Comparison of ENCODE assay signal across 28 cellular contexts in the genomic region with DNA sequence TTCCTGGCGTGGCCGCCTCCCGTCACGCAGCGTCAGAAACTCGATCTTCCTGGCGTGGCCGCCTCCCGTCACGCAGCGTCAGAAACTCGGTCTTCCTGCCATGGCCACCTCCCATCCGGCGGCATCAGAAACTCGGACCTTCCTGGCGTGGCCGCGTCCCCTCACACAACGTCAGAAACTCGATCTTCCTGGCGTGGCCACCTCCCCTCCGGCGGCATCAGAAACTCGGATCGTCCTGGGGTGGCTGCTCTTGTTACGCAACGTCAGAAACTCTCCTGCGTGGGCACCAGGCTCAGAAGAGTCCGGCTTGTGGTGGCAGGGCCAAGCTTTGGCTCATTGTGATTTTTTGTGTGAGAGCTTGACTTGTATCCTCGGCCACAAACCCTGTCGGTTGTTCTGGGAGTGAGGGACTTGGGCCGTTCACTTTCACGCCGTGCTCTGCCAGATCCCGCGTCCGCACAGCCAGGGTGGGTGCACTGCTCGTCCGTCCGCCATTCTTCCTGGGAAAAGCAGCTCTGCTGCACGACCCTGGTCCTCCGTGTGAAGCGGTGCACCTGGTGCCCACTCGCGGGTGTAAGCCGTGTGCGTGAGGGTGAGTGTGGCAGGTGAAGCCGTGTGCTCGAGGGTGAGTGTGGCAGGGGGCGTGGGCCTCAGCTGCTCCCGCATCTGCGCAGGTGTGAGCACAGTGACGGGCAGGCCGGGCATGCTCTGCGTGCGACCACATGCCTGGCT.
"Had no signal": no experiment of that assay in that cellular context is flagged by ENCODE, and none has a peak within 500 bp of the region (broad histone marks: within the 10 kb centered on the region; RNA-seq: fewer than 3 reads in every experiment).

No MANE protein-coding gene starts in this region.

- H3K4me3 ChIP-seq: breast epithelium had no signal

- H3K27ac Mint-ChIP-seq: activated B cell treated with CpG ODN at 0.5 μM for 24 hours; activated CD4-positive, alpha-beta T cell treated with anti-CD3 and anti-CD28 coated beads, Interleukin-2, amount 10 ng/mL, durations not matched to agents 24 days and 14 days; activated CD8-positive, alpha-beta memory T cell treated with anti-CD3 and anti-CD28 coated beads, Interleukin-2, amount 10 ng/mL, durations not matched to agents 7 days and 5 days; activated naive CD4-positive, alpha-beta T cell treated with anti-CD3 and anti-CD28 coated beads, Interleukin-2, amount 50 U/mL, for 24 hours; activated T-helper 1 cell treated with anti-CD3 and anti-CD28 coated beads, Interleukin-12 subunit alpha, Interleukin-12 subunit beta, Interleukin-2, Interleukin-4 antibody, amounts not matched to agents 30 ng/mL and 10 ng/mL and 1 ng/mL, durations not matched to agents 14 hours and 24 hours and 36 hours; T-helper 1 cell treated with Interleukin-12 subunit alpha and Interleukin-12 subunit beta and Interleukin-4 antibody, amounts not matched to agents 30 μg/mL and 1 μg/mL, for 36 hours had no signal

- H3K27me3 ChIP-seq: breast epithelium had no signal

- H3K9me3 Mint-ChIP-seq: activated B cell treated with CpG ODN at 0.5 μM for 24 hours; activated CD4-positive, alpha-beta T cell treated with anti-CD3 and anti-CD28 coated beads, Interleukin-2, amount 10 ng/mL, durations not matched to agents 24 days and 14 days; activated naive CD4-positive, alpha-beta T cell treated with anti-CD3 and anti-CD28 coated beads, Interleukin-2, amount 50 U/mL, for 24 hours; activated T-cell treated with anti-CD3 and anti-CD28 coated beads, Interleukin-2, amount 50 U/mL, for 24 hours; activated T-helper 1 cell treated with anti-CD3 and anti-CD28 coated beads, Interleukin-12 subunit alpha, Interleukin-12 subunit beta, Interleukin-2, Interleukin-4 antibody, amounts not matched to agents 30 ng/mL and 10 ng/mL and 1 ng/mL, durations not matched to agents 14 hours and 24 hours and 36 hours; T-helper 1 cell treated with Interleukin-12 subunit alpha and Interleukin-12 subunit beta and Interleukin-4 antibody, amounts not matched to agents 30 μg/mL and 1 μg/mL, for 36 hours had no signal

- H3K4me1 Mint-ChIP-seq: activated B cell treated with CpG ODN at 0.5 μM for 24 hours; activated naive CD4-positive, alpha-beta T cell treated with anti-CD3 and anti-CD28 coated beads, Interleukin-2, amount 50 U/mL, for 24 hours had no signal

- H3K36me3 ChIP-seq: breast epithelium had no signal

- DNase-seq: activated B cell treated with CpG ODN at 0.5 μM for 24 hours; activated CD4-positive, alpha-beta T cell treated with anti-CD3 and anti-CD28 coated beads for 1 hour; activated CD4-positive, alpha-beta T cell treated with anti-CD3 and anti-CD28 coated beads, Interleukin-2, amount 10 ng/mL, durations not matched to agents 24 days and 14 days; activated CD4-positive, alpha-beta T cell treated with anti-CD3 and anti-CD28 coated beads, Interleukin-2, amount 50 U/mL, for 48 hours; activated CD8-positive, alpha-beta memory T cell treated with anti-CD3 and anti-CD28 coated beads, Interleukin-2, amount 10 ng/mL, durations not matched to agents 7 days and 5 days; activated effector memory CD4-positive, alpha-beta T cell treated with Interleukin-2 at 50 U/mL for 16 hours; activated naive CD4-positive, alpha-beta T cell; activated T-cell treated with anti-CD3 and anti-CD28 coated beads, Interleukin-2, amount 50 U/mL, for 24 hours; aorta; central memory CD4-positive, alpha-beta T cell; NCI-H1092 treated with DMSO at 0.1 percent for 48 hours; NCI-H1436; NCI-H1694 treated with DMSO at 0.1 percent for 48 hours; NCI-H2029 treated with DMSO at 0.1 percent for 48 hours; NCI-H345; NCI-H510A; NCI-H526 treated with DMSO at 0.1 percent for 48 hours; NCI-H82; NK-92 treated with Interleukin-12 subunit alpha and Interleukin-12 subunit beta, amount 100 ng/mL, for 24 hours; OCI-M1; RPMI8226; SHP77 treated with DMSO at 0.1 percent for 48 hours; T-helper 9 cell had no signal

- H3K4me3 Mint-ChIP-seq: activated B cell treated with CpG ODN at 0.5 μM for 24 hours; activated CD4-positive, alpha-beta T cell treated with anti-CD3 and anti-CD28 coated beads, Interleukin-2, amount 10 ng/mL, durations not matched to agents 24 days and 14 days; activated CD8-positive, alpha-beta memory T cell treated with anti-CD3 and anti-CD28 coated beads, Interleukin-2, amount 10 ng/mL, durations not matched to agents 7 days and 5 days; activated naive CD4-positive, alpha-beta T cell treated with anti-CD3 and anti-CD28 coated beads, Interleukin-2, amount 50 U/mL, for 24 hours; activated T-cell treated with anti-CD3 and anti-CD28 coated beads, Interleukin-2, amount 50 U/mL, for 24 hours; activated T-helper 1 cell treated with anti-CD3 and anti-CD28 coated beads, Interleukin-12 subunit alpha, Interleukin-12 subunit beta, Interleukin-2, Interleukin-4 antibody, amounts not matched to agents 30 ng/mL and 10 ng/mL and 1 ng/mL, durations not matched to agents 14 hours and 24 hours and 36 hours; T-helper 1 cell treated with Interleukin-12 subunit alpha and Interleukin-12 subunit beta and Interleukin-4 antibody, amounts not matched to agents 30 μg/mL and 1 μg/mL, for 36 hours had no signal

- H3K27me3 Mint-ChIP-seq: activated B cell treated with CpG ODN at 0.5 μM for 24 hours; activated CD4-positive, alpha-beta T cell treated with anti-CD3 and anti-CD28 coated beads, Interleukin-2, amount 10 ng/mL, durations not matched to agents 24 days and 14 days; activated CD8-positive, alpha-beta memory T cell treated with anti-CD3 and anti-CD28 coated beads, Interleukin-2, amount 10 ng/mL, durations not matched to agents 7 days and 5 days; activated naive CD4-positive, alpha-beta T cell treated with anti-CD3 and anti-CD28 coated beads, Interleukin-2, amount 50 U/mL, for 24 hours; activated T-cell treated with anti-CD3 and anti-CD28 coated beads, Interleukin-2, amount 50 U/mL, for 24 hours had no signal

- ATAC-seq: activated CD8-positive, alpha-beta memory T cell treated with anti-CD3 and anti-CD28 coated beads, Interleukin-2, amount 10 ng/mL, durations not matched to agents 7 days and 5 days; Panc1 had no signal
